ENCODE assay signal across 17 cellular contexts in genomic region chr2:231668981-231669380, GRCh38. TPM values are rescaled to one million over a fixed set of nuclear protein-coding genes. Genes with fewer than 3 reads are reported as not detected.
DNase-seq lines count a peak whose midpoint lies in the region; ATAC-seq, FAIRE-seq and TF ChIP-seq lines count a peak whose summit lies in the region.
"Had no signal": no experiment of that assay in that cellular context is flagged by ENCODE, and none has a peak within 500 bp of the region (broad histone marks: within the 10 kb centered on the region; RNA-seq: fewer than 3 reads in every experiment).

No MANE protein-coding gene starts in this region.

- H3K4me1 ChIP-seq in K562 (replicated peaks in 1 of 2; ENCODE audit: control insufficient read depth in 2 of 2, insufficient read depth in 2 of 2, low read length in 2 of 2) (peaks cover 27 to 59% of the 10 kb centered on the region in 2 experiments), neuronal stem cell (ENCODE audit: control insufficient read depth in 2 of 2, insufficient read depth in 1 of 2, low read depth in 1 of 2, low read length in 2 of 2) (peaks cover 31 to 41% of the 10 kb centered on the region in 2 donors), uterus (no peaks in the 10 kb centered on the region)

- no peaks in the 10 kb centered on the region for H3K9me1 ChIP-seq in K562 (ENCODE audit: control insufficient read depth, insufficient read depth, low read length)

- H3K4ac ChIP-seq in neuronal stem cell (ENCODE audit: low read length), result no peak overlapping the region

- H3K36me3 ChIP-seq in K562 (ENCODE audit: control insufficient read depth, insufficient read depth, low read length), result no peaks in the 10 kb centered on the region
- no peaks in the 10 kb centered on the region for H3K36me3 ChIP-seq in neuronal stem cell (replicated peaks in 1 of 2; ENCODE audit: control insufficient read depth in 2 of 2, insufficient read depth in 2 of 2, low read length in 2 of 2)
- H3K36me3 ChIP-seq in uterus, result no peaks in the 10 kb centered on the region
- H3K36me3 ChIP-seq: BE2C, MG63, Peyer's patch had no signal

- 39% methylated on average over 2 of the region's 2 CpGs for WGBS in K562 (ENCODE audit: insufficient coverage, low coverage, missing lambda C conversion rate)
- WGBS in neuronal stem cell (ENCODE audit: extremely low coverage in 2 of 2, insufficient read length in 2 of 2, insufficient replicate concordance in 1 of 2), 2 donors, result no CpG with 5 or more reads among the region's 2 CpGs

- no peak overlapping the region for H3K18ac ChIP-seq in neuronal stem cell (ENCODE audit: low read length)

- H3K79me1 ChIP-seq in neuronal stem cell (ENCODE audit: low read depth, low read length), result peaks cover 2% of the 10 kb centered on the region

- no peak for DNase-seq in K562 (ENCODE audit: extremely low read depth in 1 of 4, low spot score in 3 of 4)
- no peak for DNase-seq in neuronal stem cell (ENCODE audit: low spot score)
- no peak for DNase-seq in uterus
- DNase-seq in T-cell, result no peak
- DNase-seq in immature natural killer cell, result no peak
- DNase-seq in activated naive CD4-positive, alpha-beta T cell treated with anti-CD3 and anti-CD28 coated beads for 36 hours, result no peak
- DNase-seq: BE2C; CD8-positive, alpha-beta T cell; MG63; NCI-H1092; NCI-H146; NCI-H2081; NCI-H510A had no signal

- no peaks in the 10 kb centered on the region for H3K79me2 ChIP-seq in K562 (ENCODE audit: control insufficient read depth, insufficient read depth, low read length)

- H3K27me3 Mint-ChIP-seq in IgD-negative memory B cell, result no peaks in the 10 kb centered on the region
- no peaks in the 10 kb centered on the region for H3K27me3 Mint-ChIP-seq in T-cell
- peaks cover 0 to under 1% (median 0%) of the 10 kb centered on the region in 3 donors for H3K27me3 Mint-ChIP-seq in immature natural killer cell (ENCODE audit: low read depth in 3 of 3)
- no peaks in the 10 kb centered on the region for H3K27me3 Mint-ChIP-seq in activated naive CD4-positive, alpha-beta T cell treated with anti-CD3 and anti-CD28 coated beads for 36 hours (ENCODE audit: low read depth)

- no peak overlapping the region for H4K91ac ChIP-seq in neuronal stem cell (ENCODE audit: low read depth, low read length, poor library complexity)

- no peak overlapping the region for H2BK12ac ChIP-seq in neuronal stem cell (ENCODE audit: low read length)

- no peak for ATAC-seq in K562
- no peak for ATAC-seq in T-cell (replicated peaks in 1 of 4)
- ATAC-seq: CD8-positive, alpha-beta T cell; GM23338; Right ventricle myocardium inferior had no signal

- peaks cover 2% of the 10 kb centered on the region for H3K36me3 Mint-ChIP-seq in IgD-negative memory B cell
- no peaks in the 10 kb centered on the region for H3K36me3 Mint-ChIP-seq in T-cell
- no peaks in the 10 kb centered on the region for H3K36me3 Mint-ChIP-seq in immature natural killer cell
- H3K36me3 Mint-ChIP-seq in activated naive CD4-positive, alpha-beta T cell treated with anti-CD3 and anti-CD28 coated beads for 36 hours (ENCODE audit: low read depth), result no peaks in the 10 kb centered on the region
- H3K36me3 Mint-ChIP-seq: CD8-positive, alpha-beta T cell had no signal

- in situ Hi-C loops in K562 (cut with MboI), result no loop called here

- H3K4me2 ChIP-seq in K562 (ENCODE audit: insufficient read depth, low read length) (no peak overlapping the region), neuronal stem cell (ENCODE audit: insufficient read depth, low read length, poor library complexity, severe bottlenecking) (no peak overlapping the region)
- H3K4me2 ChIP-seq: GM23338 had no signal

- no peak for TF ChIP-seq RAD21 in K562 (CRISPR knock-in tag; conservative IDR thresholded peaks at IDR 0.05 in 1 of 2, IDR thresholded peaks at IDR 0.05 in 1 of 2)

- no peaks in the 10 kb centered on the region for H4K20me1 ChIP-seq in K562 (replicated peaks; ENCODE audit: control insufficient read depth, insufficient read depth, low read length)

- H3K4me3 ChIP-seq in K562 (no peak overlapping the region), neuronal stem cell (ENCODE audit: low read length in 2 of 2) (no peak overlapping the region), uterus (no peak overlapping the region)
- H3K4me3 ChIP-seq: GM23338, MG63, Peyer's patch had no signal

- H2AK5ac ChIP-seq in neuronal stem cell (ENCODE audit: low read depth, low read length), result no peak overlapping the region

- H3K23ac ChIP-seq in neuronal stem cell (ENCODE audit: low read depth, low read length, poor library complexity), result no peak overlapping the region

- TF ChIP-seq POLR2A in K562 (conservative IDR thresholded peaks at IDR 0.05) (no peak), uterus (IDR thresholded peaks at IDR 0.05) (no peak)

- H3K27ac ChIP-seq in K562 (ENCODE audit: extremely low read depth, low read depth, low read length) (no peak overlapping the region), neuronal stem cell (replicated peaks; ENCODE audit: low read length) (no peak overlapping the region), uterus (peak overlapping the region; percentile 99)

- H3K4me1 Mint-ChIP-seq in IgD-negative memory B cell (peaks cover 34 to 40% (median 37%) of the 10 kb centered on the region in 3 donors), T-cell (peaks cover 0 to 6% (median 2%) of the 10 kb centered on the region in 3 donors), immature natural killer cell (peaks cover 14 to 19% of the 10 kb centered on the region in 2 donors)
- H3K4me1 Mint-ChIP-seq in activated naive CD4-positive, alpha-beta T cell treated with anti-CD3 and anti-CD28 coated beads for 36 hours (ENCODE audit: low read depth), result peaks cover 4% of the 10 kb centered on the region

- H3K27me3 ChIP-seq in K562 (ENCODE audit: control insufficient read depth in 2 of 2, insufficient read depth in 2 of 2, low read length in 2 of 2), result no peaks in the 10 kb centered on the region
- H3K27me3 ChIP-seq in neuronal stem cell (ENCODE audit: control insufficient read depth in 3 of 3, insufficient read depth in 3 of 3, low read depth in 1 of 3, low read length in 3 of 3), result no peaks in the 10 kb centered on the region
- H3K27me3 ChIP-seq in uterus, result no peaks in the 10 kb centered on the region
- H3K27me3 ChIP-seq: BE2C, MG63, Peyer's patch had no signal

- POLR2A ChIA-PET in K562 (lab: Yijun Ruan, JAX), result interaction anchor here (0.6 kb wide), 1 partner anchor 201 kb away, joined by 3 read pairs; no protein-coding TSS in a partner anchor
- POLR2A ChIA-PET in T-cell (lab: Charles Lee), result no interaction called here

- no peak overlapping the region for H2BK5ac ChIP-seq in neuronal stem cell (ENCODE audit: low read length)

- intact Hi-C loops in K562 (cut with micrococcal nuclease) (no loop called here), uterus (cut with DNase I; ENCODE audit: low total_unique reads) (no loop called here)
- intact Hi-C loops in activated naive CD4-positive, alpha-beta T cell treated with anti-CD3 and anti-CD28 coated beads for 36 hours (cut with micrococcal nuclease), result no loop called here

- no peak for TF ChIP-seq CTCF in K562 (IDR thresholded peaks at IDR 0.05 in 2 of 3, conservative IDR thresholded peaks at IDR 0.05 in 1 of 3; ENCODE audit: insufficient read depth in 2 of 3, low read depth in 1 of 3, low read length in 3 of 3)
- TF ChIP-seq CTCF in uterus (IDR thresholded peaks at IDR 0.05), result no peak

- TF ChIP-seq EP300 in K562 (IDR thresholded peaks at IDR 0.05; ENCODE audit: low read length), result no peak

- FAIRE-seq in K562 (lab: Jason Lieb, UNC), result no peak

- no peak overlapping the region for H4K8ac ChIP-seq in neuronal stem cell (ENCODE audit: low read depth, low read length)

- no peak overlapping the region for H2BK120ac ChIP-seq in neuronal stem cell (ENCODE audit: low read depth, low read length)

- peak overlapping the region in 3 of 4 donors; percentile 88 to 97 (median 95) for H3K4me3 Mint-ChIP-seq in IgD-negative memory B cell
- H3K4me3 Mint-ChIP-seq in T-cell, result no peak overlapping the region
- H3K4me3 Mint-ChIP-seq in immature natural killer cell, result no peak overlapping the region
- H3K4me3 Mint-ChIP-seq in activated naive CD4-positive, alpha-beta T cell treated with anti-CD3 and anti-CD28 coated beads for 36 hours, result no peak overlapping the region
- H3K4me3 Mint-ChIP-seq: CD8-positive, alpha-beta T cell; GM23338 had no signal

- H2BK15ac ChIP-seq in neuronal stem cell (ENCODE audit: low read length), result no peak overlapping the region

- CTCF ChIA-PET in K562 (lab: Yijun Ruan, JAX; ENCODE audit: low intra/inter-chr PET ratio), result no interaction called here
- CTCF ChIA-PET in T-cell (lab: Charles Lee), result no interaction called here
- CTCF ChIA-PET in activated naive CD4-positive, alpha-beta T cell treated with anti-CD3 and anti-CD28 coated beads for 36 hours (lab: Charles Lee), result interaction anchor here (1.1 kb wide), 1 partner anchor 8 kb away, joined by 3 read pairs; no protein-coding TSS in a partner anchor

- H3K27ac Mint-ChIP-seq in IgD-negative memory B cell (peak overlapping the region; percentile 96 to 98 (median 97)), T-cell (no peak overlapping the region), immature natural killer cell (no peak overlapping the region)
- H3K27ac Mint-ChIP-seq in activated naive CD4-positive, alpha-beta T cell treated with anti-CD3 and anti-CD28 coated beads for 36 hours, result no peak overlapping the region
- H3K27ac Mint-ChIP-seq: CD8-positive, alpha-beta T cell; GM23338 had no signal

- no peak overlapping the region for H2AFZ ChIP-seq in K562 (ENCODE audit: low read depth, low read length)
- H2AFZ ChIP-seq in neuronal stem cell (ENCODE audit: low read length), result no peak overlapping the region
- H2AFZ ChIP-seq: GM23338 had no signal

- H3K9me3 Mint-ChIP-seq in IgD-negative memory B cell (no peaks in the 10 kb centered on the region), T-cell (no peaks in the 10 kb centered on the region), immature natural killer cell (no peaks in the 10 kb centered on the region)
- no peaks in the 10 kb centered on the region for H3K9me3 Mint-ChIP-seq in activated naive CD4-positive, alpha-beta T cell treated with anti-CD3 and anti-CD28 coated beads for 36 hours
- H3K9me3 Mint-ChIP-seq: CD8-positive, alpha-beta T cell; GM23338 had no signal

- H3K9me3 ChIP-seq in K562 (replicated peaks; ENCODE audit: control insufficient read depth, insufficient read depth, low read depth, low read length) (no peaks in the 10 kb centered on the region), neuronal stem cell (replicated peaks in 1 of 2; ENCODE audit: control insufficient read depth in 2 of 2, insufficient read depth in 1 of 2, low read depth in 1 of 2, low read length in 2 of 2) (no peaks in the 10 kb centered on the region), uterus (no peaks in the 10 kb centered on the region)
- H3K9me3 ChIP-seq: BE2C, MG63, Peyer's patch had no signal

- H3K9ac ChIP-seq in K562 (ENCODE audit: insufficient read depth in 1 of 2, low read depth in 2 of 2, low read length in 2 of 2) (no peak overlapping the region), neuronal stem cell (ENCODE audit: low read depth, low read length, poor library complexity) (peak overlapping the region; percentile 22)

- no TSS peak for BruUV-seq in K562 (replicated peaks; lab: Mats Ljungman, UMichigan)

- no peak overlapping the region for H3K14ac ChIP-seq in neuronal stem cell (ENCODE audit: low read length)

RNA-seq across cellular contexts. Expression of gene PTMA, which starts 39.3 kb away (rescaled TPM):
- polyA plus RNA-seq in IgD-negative memory B cell (2,664 TPM), K562 (2011; rRNA removed) (323 and 429 TPM in 2 replicates), K562 (2014; fragmentation: Illumina TruSeq; extraction: Trizol) (2,277 and 2,322 TPM in 2 replicates), K562 (2014; fragmentation: Nextera tagmentation; extraction: Ambion mirVana) (1,000 to 10,000 TPM; 1,265 to 1,905 TPM), K562 (2014; rRNA removed) (1,557 and 1,903 TPM in 2 replicates), immature natural killer cell (1,000 to 10,000 TPM in 2 of 3 donors, 100 to 1,000 TPM in 1; 953 to 2,361 (median 1,987) TPM)
- total RNA-seq in K562 (2011; cell fraction: chromatin; rRNA removed; ENCODE audit: low replicate concordance), result 105 and 138 TPM in 2 replicates
- 82.0 and 91.6 TPM in 2 replicates for total RNA-seq in K562 (2011; cell fraction: nucleolus; rRNA removed)
- 112 and 117 TPM in 2 replicates for total RNA-seq in K562 (2011; cell fraction: nucleoplasm; rRNA removed)
- total RNA-seq in K562 (2014; rRNA removed) (1,354 and 1,439 TPM in 2 replicates), K562 (2014; rRNA removed; fragmentation: Illumina TruSeq; extraction: Trizol) (1,578 and 1,698 TPM in 2 replicates), K562 (2015; rRNA removed; fragmentation: Illumina TruSeq; extraction: Trizol) (1,925 and 1,943 TPM in 2 replicates), K562 (2021) (1,166 and 1,193 TPM in 2 replicates), uterus (100 to 1,000 TPM; 693 to 966 (median 818) TPM), T-cell (1,000 to 10,000 TPM; 1,067 to 1,378 (median 1,149) TPM)
- 269 and 283 TPM in 2 replicates for polyA plus RNA-seq in K562 (2011; cell fraction: cytosol; rRNA removed)
- polyA plus RNA-seq in K562 (2011; cell fraction: nucleus; rRNA removed), result 236 and 242 TPM in 2 replicates
- 643 and 1,309 TPM in 2 replicates for polyA plus RNA-seq in K562 (2012)
- 500 and 593 TPM in 2 replicates for polyA minus RNA-seq in K562 (2011; rRNA and poly(A)+ RNA removed)
- 402 and 486 TPM in 2 replicates for polyA minus RNA-seq in K562 (2011; cell fraction: cytosol; rRNA and poly(A)+ RNA removed)
- polyA minus RNA-seq in K562 (2011; cell fraction: nucleus; rRNA and poly(A)+ RNA removed), result 80.0 and 144 TPM in 2 replicates
- polyA plus RNA-seq in neuronal stem cell (2013, experiment 1 of 2), result 3,606 TPM
- 3,678 TPM for polyA plus RNA-seq in neuronal stem cell (2013, experiment 2 of 2)
- 1,000 to 10,000 TPM; 2,162 to 2,216 TPM for total RNA-seq in activated naive CD4-positive, alpha-beta T cell treated with anti-CD3 and anti-CD28 coated beads for 36 hours

Comparison
In these comparisons a context has a peak if more than half of its experiments do, and no peak if none do; other contexts are left out.
1. H3K27ac Mint-ChIP-seq: peak in IgD-negative memory B cell (3 of 3); none in T-cell (0 of 2), immature natural killer cell (0 of 6) and activated naive CD4-positive, alpha-beta T cell treated with anti-CD3 and anti-CD28 coated beads for 36 hours (single experiment).
2. H3K4me3 Mint-ChIP-seq: peak in IgD-negative memory B cell (3 of 4); none in T-cell (0 of 3), immature natural killer cell (0 of 5) and activated naive CD4-positive, alpha-beta T cell treated with anti-CD3 and anti-CD28 coated beads for 36 hours (single experiment).
3. H3K27ac ChIP-seq: peak in uterus (2 of 2); none in K562 (single experiment) and neuronal stem cell (single experiment).